ENCODE assay signal across 8 cellular contexts in the genomic region with DNA sequence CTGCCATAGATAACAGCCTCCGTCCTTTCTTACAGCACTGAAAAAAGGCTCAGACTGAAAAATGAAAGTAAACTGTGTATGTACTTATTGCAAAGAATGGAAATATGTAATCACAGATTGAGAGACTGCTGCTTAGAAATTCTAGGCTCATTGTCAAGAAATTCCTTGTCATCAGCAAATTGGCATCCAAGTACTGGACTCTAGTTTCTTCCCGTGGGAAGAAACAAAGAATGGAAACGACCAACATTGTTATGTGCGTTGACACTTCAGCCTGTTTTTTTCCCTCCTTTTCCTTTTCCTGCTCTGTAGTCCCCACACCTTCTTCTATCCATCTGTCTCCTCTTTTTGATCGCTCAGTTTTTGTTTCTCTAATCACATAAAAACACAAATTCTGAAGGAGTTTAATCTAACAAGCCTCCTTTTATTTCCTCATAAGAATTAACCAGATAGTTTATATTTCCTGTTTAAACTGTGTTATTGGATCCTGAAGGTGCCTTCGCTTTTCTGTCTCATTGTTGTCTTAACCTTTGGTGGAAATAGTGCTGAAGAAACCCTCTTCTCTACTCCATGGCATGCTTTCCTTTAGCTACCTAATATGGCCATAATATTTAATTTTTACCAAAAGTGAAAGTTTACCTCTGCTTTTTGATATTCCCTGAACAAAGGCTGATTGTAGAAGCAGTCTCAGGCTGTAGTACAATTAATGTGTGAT. TPM values are rescaled to one million over a fixed set of nuclear protein-coding genes. Genes with fewer than 3 reads are reported as not detected.
A peak's percentile ranks its signal among the peaks of the same experiment; 100 is the strongest.
DNase-seq lines count a peak whose midpoint lies in the region; ATAC-seq and TF ChIP-seq lines count a peak whose summit lies in the region.

No MANE protein-coding gene starts in this region.

- TF ChIP-seq POLR2A in suprapubic skin (IDR thresholded peaks at IDR 0.05) = no peak

- intact Hi-C loops in activated CD8-positive, alpha-beta T cell treated with anti-CD3 and anti-CD28 coated beads for 36 hours (cut with micrococcal nuclease) = no loop called here

- no peaks in the 10 kb centered on the region for H3K36me3 ChIP-seq in suprapubic skin

- peak overlapping the region; percentile 61 for H3K27ac ChIP-seq in suprapubic skin

- H3K27me3 Mint-ChIP-seq in activated CD8-positive, alpha-beta T cell treated with anti-CD3 and anti-CD28 coated beads for 36 hours = no peaks in the 10 kb centered on the region
- peaks cover 0 to 1% (median 0%) of the 10 kb centered on the region in 3 donors for H3K27me3 Mint-ChIP-seq in immature natural killer cell (ENCODE audit: low read depth in 3 of 3)

- DNase-seq in GM04503 (ENCODE audit: low read depth) (peak; percentile 80), immature natural killer cell (peak in 2 of 3 donors; percentile 46), suprapubic skin (ENCODE audit: low spot score in 2 of 2) (no peak), NK-92 (lab: John Stamatoyannopoulos, UW; ENCODE audit: unreplicated experiment) (no peak)
- DNase-seq in activated CD8-positive, alpha-beta T cell treated with anti-CD3 and anti-CD28 coated beads for 36 hours = no peak

- CTCF ChIA-PET in activated CD8-positive, alpha-beta T cell treated with anti-CD3 and anti-CD28 coated beads for 36 hours (lab: Charles Lee) = interaction anchor here (1.1 kb wide), 1 partner anchor 51 kb away, joined by 6 read pairs; no protein-coding TSS in a partner anchor

- POLR2A ChIA-PET in activated CD8-positive, alpha-beta T cell treated with anti-CD3 and anti-CD28 coated beads for 36 hours (lab: Charles Lee) = no interaction called here

- TF ChIP-seq CTCF in activated CD8-positive, alpha-beta T cell treated with anti-CD3 and anti-CD28 coated beads for 36 hours (IDR thresholded peaks at IDR 0.05) = no peak
- no peak for TF ChIP-seq CTCF in suprapubic skin (IDR thresholded peaks at IDR 0.05)

- no peaks in the 10 kb centered on the region for H3K9me3 ChIP-seq in suprapubic skin

- peaks cover 41% of the 10 kb centered on the region for H3K4me1 Mint-ChIP-seq in activated CD8-positive, alpha-beta T cell treated with anti-CD3 and anti-CD28 coated beads for 36 hours (ENCODE audit: low read depth)
- peaks cover 48 to 62% of the 10 kb centered on the region in 2 donors for H3K4me1 Mint-ChIP-seq in immature natural killer cell

- no peaks in the 10 kb centered on the region for H3K27me3 ChIP-seq in suprapubic skin

- peak overlapping the region; percentile 78 for H3K4me3 Mint-ChIP-seq in activated CD8-positive, alpha-beta T cell treated with anti-CD3 and anti-CD28 coated beads for 36 hours
- H3K4me3 Mint-ChIP-seq in immature natural killer cell = peak overlapping the region; percentile 91 to 98 (median 93)

- peaks cover 3% of the 10 kb centered on the region for H3K9me3 Mint-ChIP-seq in activated CD8-positive, alpha-beta T cell treated with anti-CD3 and anti-CD28 coated beads for 36 hours
- H3K9me3 Mint-ChIP-seq in immature natural killer cell = peaks cover 0 to 2% (median 0%) of the 10 kb centered on the region in 6 donors

- peak overlapping the region; percentile 42 for H3K4me3 ChIP-seq in suprapubic skin

- 20% methylated on average over 6 of the region's 6 CpGs for WGBS in suprapubic skin

- H3K27ac Mint-ChIP-seq in activated CD8-positive, alpha-beta T cell treated with anti-CD3 and anti-CD28 coated beads for 36 hours = peak overlapping the region; percentile 78
- peak overlapping the region; percentile 83 to 95 (median 92) for H3K27ac Mint-ChIP-seq in immature natural killer cell

- peaks cover 15% of the 10 kb centered on the region for H3K4me1 ChIP-seq in suprapubic skin

- H3K36me3 Mint-ChIP-seq in activated CD8-positive, alpha-beta T cell treated with anti-CD3 and anti-CD28 coated beads for 36 hours (ENCODE audit: low read depth) = no peaks in the 10 kb centered on the region
- H3K36me3 Mint-ChIP-seq in immature natural killer cell = peaks cover 0 to 5% (median 0%) of the 10 kb centered on the region in 3 donors

- ATAC-seq in HG02623 (IDR thresholded peaks at IDR 0.05; ENCODE audit: unreplicated experiment) (peak; percentile 55), GM21825 (IDR thresholded peaks at IDR 0.05; ENCODE audit: unreplicated experiment) (no peak), HG03025 (IDR thresholded peaks at IDR 0.05; ENCODE audit: low FRiP score, unreplicated experiment) (no peak)
- peak; percentile 81 for ATAC-seq in activated CD8-positive, alpha-beta T cell treated with anti-CD3 and anti-CD28 coated beads for 36 hours

- no peak for TF ChIP-seq EP300 in suprapubic skin (IDR thresholded peaks at IDR 0.05)

RNA-seq across cellular contexts. Expression of gene CASP12, which starts 20.0 kb away (rescaled TPM):
- not detected for total RNA-seq in activated CD8-positive, alpha-beta T cell treated with anti-CD3 and anti-CD28 coated beads for 36 hours
- polyA plus RNA-seq in immature natural killer cell = not detected
- not detected for total RNA-seq in suprapubic skin

RNA-seq across cellular contexts. Expression of gene CASP4, which starts 50.1 kb away (rescaled TPM):
- total RNA-seq in activated CD8-positive, alpha-beta T cell treated with anti-CD3 and anti-CD28 coated beads for 36 hours = 10 to 100 TPM; 39.6 to 42.9 TPM
- polyA plus RNA-seq in immature natural killer cell = 100 to 1,000 TPM; 141 to 184 (median 142) TPM
- 100 to 1,000 TPM in 3 of 4 donors, 10 to 100 TPM in 1; 98.3 to 272 (median 129) TPM for total RNA-seq in suprapubic skin

Comparison
In these comparisons a context has a peak if more than half of its experiments do, and no peak if none do; other contexts are left out.
1. DNase-seq: peak in GM04503 (single experiment) and immature natural killer cell (2 of 3); none in activated CD8-positive, alpha-beta T cell treated with anti-CD3 and anti-CD28 coated beads for 36 hours (single experiment), suprapubic skin (0 of 2) and NK-92 (single experiment).
2. ATAC-seq: peak in HG02623 (single experiment) and activated CD8-positive, alpha-beta T cell treated with anti-CD3 and anti-CD28 coated beads for 36 hours (single experiment); none in GM21825 (single experiment) and HG03025 (single experiment).